In the genomic region with DNA sequence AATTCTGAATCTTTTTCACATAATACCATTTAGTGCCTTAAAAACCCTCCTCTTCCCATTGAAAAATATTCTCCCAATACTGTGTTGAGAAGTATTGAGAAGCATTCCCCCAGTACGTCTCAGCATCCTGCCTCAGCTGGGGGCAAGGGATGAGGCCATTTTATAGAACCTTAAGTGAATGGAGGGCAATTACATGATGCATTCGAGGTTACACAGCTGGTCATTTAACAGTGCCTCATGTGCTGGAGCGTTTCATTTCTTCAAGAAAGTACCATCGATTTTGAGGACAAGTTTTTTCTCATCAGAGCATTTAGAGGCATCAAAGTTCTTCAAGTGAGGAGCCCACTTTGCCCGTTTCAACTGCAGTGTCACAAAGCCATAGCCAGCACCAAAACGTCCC, we compare ENCODE assay signal across 22 cellular contexts.
"Had no signal": no experiment of that assay in that cellular context is flagged by ENCODE, and none has a peak within 500 bp of the region (broad histone marks: within the 10 kb centered on the region; RNA-seq: fewer than 3 reads in every experiment).

No MANE protein-coding gene starts in this region.

- H3K4me2 ChIP-seq: neural progenitor cell had no signal

- H2AFZ ChIP-seq: neural progenitor cell had no signal

- ATAC-seq: esophagus mucosa; gastrocnemius medialis; left cardiac atrium; lower lobe of right lung; natural killer cell treated with Interleukin-12 subunit alpha and Interleukin-12 subunit beta and Interleukin-15 and Interleukin-18, amount 100 ng/mL, for 72 hours; stimulated activated naive CD8-positive, alpha-beta T cell treated with anti-CD3 and anti-CD28 coated beads, Interleukin-15, Interleukin-2, amounts not matched to agents 100 U/mL and 50 U/mL, for 24 hours had no signal

- H3K4me3 ChIP-seq: gastrocnemius medialis, left ventricle myocardium inferior, lower lobe of right lung, neural progenitor cell, ovary, right atrium auricular region, suprapubic skin, thyroid gland, upper lobe of left lung, uterus had no signal

- FAIRE-seq: endometrium, keratinocyte, small intestine had no signal

- H3K9ac ChIP-seq: neural progenitor cell had no signal

- H3K27me3 ChIP-seq: gastrocnemius medialis, neural progenitor cell, ovary, right atrium auricular region, thyroid gland, upper lobe of left lung, uterus had no signal

- H3K27ac ChIP-seq: gastrocnemius medialis, left ventricle myocardium inferior, lower lobe of right lung, neural progenitor cell, ovary, right atrium auricular region, suprapubic skin, thyroid gland, upper lobe of left lung, uterus had no signal

- DNase-seq: effector memory CD4-positive, alpha-beta T cell; gastrocnemius medialis; glutamatergic neuron; left cardiac atrium; left ventricle myocardium inferior; lower lobe of right lung; midbrain; nucleus accumbens; ovary; small intestine; stimulated activated CD4-positive, alpha-beta T cell treated with anti-CD3 and anti-CD28 coated beads, Interleukin-12 subunit alpha, Interleukin-12 subunit beta, amount 100 ng/mL, for 4 hours; stimulated activated naive CD8-positive, alpha-beta T cell treated with anti-CD3 and anti-CD28 coated beads, Interleukin-15, Interleukin-2, amounts not matched to agents 100 U/mL and 50 U/mL, for 24 hours; thyroid gland; upper lobe of left lung; uterus had no signal

- H3K36me3 ChIP-seq: gastrocnemius medialis, left ventricle myocardium inferior, lower lobe of right lung, neural progenitor cell, ovary, right atrium auricular region, suprapubic skin, thyroid gland, upper lobe of left lung, uterus had no signal

- H3K4me1 ChIP-seq: gastrocnemius medialis, lower lobe of right lung, right atrium auricular region, suprapubic skin, upper lobe of left lung, uterus had no signal

- H3K9me3 ChIP-seq: gastrocnemius medialis, left ventricle myocardium inferior, lower lobe of right lung, ovary, right atrium auricular region, suprapubic skin, thyroid gland, upper lobe of left lung, uterus had no signal
